ENCODE assay signal across 21 cellular contexts in the genomic region with DNA sequence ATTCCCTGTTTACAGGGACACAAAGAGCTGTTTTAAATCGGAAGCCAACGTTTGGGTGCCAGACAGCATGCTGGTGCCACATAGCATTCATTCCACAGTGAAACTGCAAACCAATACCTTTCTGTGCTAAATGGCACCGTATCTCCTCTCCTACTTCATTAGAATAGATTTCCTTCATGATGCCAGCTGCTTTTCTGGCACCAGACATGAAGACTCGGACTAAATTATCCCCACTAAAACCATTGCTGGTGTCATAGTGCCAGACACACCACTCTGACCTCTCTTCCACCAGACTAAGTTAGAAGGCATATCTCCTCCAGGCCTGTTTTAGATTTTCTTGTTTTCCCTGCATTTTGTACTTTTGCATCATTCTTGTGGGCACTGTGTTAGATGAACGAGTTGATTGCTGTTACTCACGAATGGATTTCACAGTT.
A peak's percentile ranks its signal among the peaks of the same experiment; 100 is the strongest.
DNase-seq lines count a peak whose midpoint lies in the region; ATAC-seq and TF ChIP-seq lines count a peak whose summit lies in the region.
"Had no signal": no experiment of that assay in that cellular context is flagged by ENCODE, and none has a peak within 500 bp of the region (broad histone marks: within the 10 kb centered on the region; RNA-seq: fewer than 3 reads in every experiment).

No MANE protein-coding gene starts in this region.

- H3K27me3 ChIP-seq in trophoblast cell (ENCODE audit: insufficient read depth, low read length) = no peaks in the 10 kb centered on the region
- H3K27me3 ChIP-seq: BLaER1, esophagus muscularis mucosa had no signal

- H4K91ac ChIP-seq in trophoblast cell (ENCODE audit: low read depth, low read length) = no peak overlapping the region

- peak; percentile 48 for DNase-seq in NCI-H1092 treated with DMSO at 0.1 percent for 48 hours (lab: John Stamatoyannopoulos, UW)
- DNase-seq in NCI-H1092 (lab: John Stamatoyannopoulos, UW) = no peak
- DNase-seq in amniotic epithelial cell (ENCODE audit: low read depth) = peak; percentile 62
- no peak for DNase-seq in left ventricle myocardium superior
- no peak for DNase-seq in trophoblast cell
- DNase-seq in GM20000 (ENCODE audit: low spot score) = no peak
- no peak for DNase-seq in AG08396 (ENCODE audit: low spot score)
- DNase-seq: activated naive CD8-positive, alpha-beta T cell treated with anti-CD3 and anti-CD28 coated beads, Interleukin-2, amount 10 ng/mL, durations not matched to agents 7 days and 5 days; GDM1; kidney glomerular epithelial cell; MM.1S; NCI-H187 treated with DMSO at 0.1 percent for 48 hours; NCI-H510A treated with DMSO at 0.1 percent for 48 hours; retina; SIG-M5; T-helper 2 cell had no signal

- no peak overlapping the region for H4K8ac ChIP-seq in trophoblast cell (ENCODE audit: low read depth, low read length)

- H3K79me2 ChIP-seq in trophoblast cell (ENCODE audit: control insufficient read depth, insufficient read depth, low read length, poor library complexity) = no peaks in the 10 kb centered on the region

- H4K12ac ChIP-seq in trophoblast cell (ENCODE audit: low read depth, low read length) = no peak overlapping the region

- no peak overlapping the region for H3K18ac ChIP-seq in trophoblast cell (ENCODE audit: low read length)

- H3K79me1 ChIP-seq in trophoblast cell (ENCODE audit: low read length) = no peaks in the 10 kb centered on the region

- WGBS in trophoblast cell (ENCODE audit: extremely low coverage, insufficient coverage, insufficient read length) = no CpG with 5 or more reads among the region's 6 CpGs

- H3K4me2 ChIP-seq in trophoblast cell (ENCODE audit: low read length) = peak overlapping the region; percentile 9
- H3K4me2 ChIP-seq: BLaER1 had no signal

- no peak for TF ChIP-seq CTCF in GM20000 (IDR thresholded peaks at IDR 0.05; ENCODE audit: extremely low read depth, missing control alignments)

- H2BK12ac ChIP-seq in trophoblast cell (ENCODE audit: low read length) = no peak overlapping the region

- no peak overlapping the region for H3K14ac ChIP-seq in trophoblast cell (ENCODE audit: low read length)

- no peak overlapping the region for H2AFZ ChIP-seq in trophoblast cell (ENCODE audit: insufficient read depth, low read length, poor library complexity)

- no peak overlapping the region for H2AK5ac ChIP-seq in trophoblast cell (ENCODE audit: low read length)

- no peak overlapping the region for H3K23ac ChIP-seq in trophoblast cell (ENCODE audit: low read length)

- intact Hi-C loops in left ventricle myocardium superior (cut with micrococcal nuclease) = no loop called here

- H3K9me3 ChIP-seq in trophoblast cell (ENCODE audit: insufficient read depth, low read depth, low read length) = no peaks in the 10 kb centered on the region
- H3K9me3 ChIP-seq: BLaER1, esophagus muscularis mucosa had no signal

- no peak overlapping the region for H3K4me3 ChIP-seq in trophoblast cell (ENCODE audit: low read depth, low read length)
- H3K4me3 ChIP-seq: BLaER1, esophagus muscularis mucosa had no signal

- H3K9ac ChIP-seq in trophoblast cell (ENCODE audit: low read length) = no peak overlapping the region
- H3K9ac ChIP-seq: BLaER1 had no signal

- peak; percentile 65 for ATAC-seq in left ventricle myocardium superior
- no peak for ATAC-seq in GM19395 (IDR thresholded peaks at IDR 0.05; ENCODE audit: unreplicated experiment)
- ATAC-seq: stimulated activated memory B cell treated with anti-CD40 and anti-IgM and Interleukin-4, amounts not matched to agents 10 μg/mL and 1 μg/mL and 100 μg/mL, for 72 hours had no signal

- H3K27ac ChIP-seq in trophoblast cell (ENCODE audit: low read depth, low read length) = no peak overlapping the region
- H3K27ac ChIP-seq: 22Rv1, BLaER1, esophagus muscularis mucosa had no signal

- no peak overlapping the region for H2BK5ac ChIP-seq in trophoblast cell (ENCODE audit: low read depth, low read length, poor library complexity)

- H3K4ac ChIP-seq in trophoblast cell (ENCODE audit: low read depth, low read length) = no peak overlapping the region

- no peaks in the 10 kb centered on the region for H3K4me1 ChIP-seq in trophoblast cell (ENCODE audit: control insufficient read depth in 1 of 2, insufficient read depth in 2 of 2, low read length in 2 of 2)

- H3K36me3 ChIP-seq in trophoblast cell (ENCODE audit: control insufficient read depth in 1 of 2, insufficient read depth in 2 of 2, low read length in 2 of 2) = no peaks in the 10 kb centered on the region
- H3K36me3 ChIP-seq: BLaER1, esophagus muscularis mucosa had no signal

- no peak overlapping the region for H2BK120ac ChIP-seq in trophoblast cell (ENCODE audit: insufficient read depth, low read length, poor library complexity)

Comparison
In these comparisons a context has a peak if more than half of its experiments do, and no peak if none do; other contexts are left out.
1. DNase-seq: peak in NCI-H1092 treated with DMSO at 0.1 percent for 48 hours (single experiment) and amniotic epithelial cell (single experiment); none in NCI-H1092 (single experiment), left ventricle myocardium superior (single experiment), trophoblast cell (0 of 2), GM20000 (single experiment) and AG08396 (single experiment).